23 cellular contexts compared by ENCODE assay signal in the genomic region with DNA sequence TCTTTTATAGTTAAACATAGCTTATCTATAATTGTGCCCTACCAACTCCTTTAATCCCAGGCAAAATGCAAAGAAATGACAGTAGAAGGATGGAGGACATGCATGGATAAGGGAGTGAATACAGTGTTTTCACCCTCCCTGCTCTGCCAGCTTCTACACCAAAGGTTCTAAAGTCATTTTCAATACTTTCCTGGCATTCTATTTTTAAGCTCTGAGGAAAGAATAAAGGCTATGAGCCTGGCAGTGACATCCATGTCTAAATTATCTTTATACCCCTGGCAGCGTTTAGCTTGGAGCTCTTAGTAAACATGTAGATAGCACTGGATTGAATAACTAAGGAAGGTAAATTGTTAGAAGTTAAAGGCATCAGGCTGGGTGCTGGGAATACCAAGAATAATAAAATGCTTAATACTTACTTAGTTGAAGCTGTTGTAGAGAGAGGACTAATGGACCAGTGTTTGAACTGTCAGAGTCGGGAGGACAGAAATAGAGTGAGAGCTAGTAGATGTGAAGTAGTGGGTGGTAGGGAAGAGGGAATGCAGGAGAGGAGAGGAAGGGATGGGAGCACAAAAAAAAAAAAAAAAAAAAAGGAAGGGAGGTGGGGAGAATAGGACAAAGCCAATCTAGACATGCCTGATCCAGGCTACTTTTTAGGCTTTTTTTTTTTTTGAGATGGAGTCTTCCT.
"Had no signal": no experiment of that assay in that cellular context is flagged by ENCODE, and none has a peak within 500 bp of the region (broad histone marks: within the 10 kb centered on the region; RNA-seq: fewer than 3 reads in every experiment).

No MANE protein-coding gene starts in this region.

- H3K27me3 ChIP-seq: MG63, SJCRH30 had no signal

- H3K36me3 ChIP-seq: MG63, SJCRH30 had no signal

- H3K4me3 ChIP-seq: MG63, SJCRH30 had no signal

- H3K9me3 ChIP-seq: MG63 had no signal

- H3K27ac ChIP-seq: SJCRH30 had no signal

- ATAC-seq: HepG2, SK-N-SH treated with all-trans-retinoic acid at 6 μM for 48 hours had no signal

- DNase-seq: IMR-90, Karpas-422, KG1, MG63, NCI-H1092, NCI-H1105 treated with DMSO at 0.1 percent for 48 hours, NCI-H1417 treated with DMSO at 0.1 percent for 48 hours, NCI-H146, NCI-H1694 treated with DMSO at 0.1 percent for 48 hours, NCI-H1930, NCI-H2081 treated with DMSO at 0.1 percent for 48 hours, NCI-H2171, NCI-H226, NCI-H446, NCI-H510A, NCI-H524 treated with DMSO at 0.1 percent for 48 hours, NCI-H69, NCI-H774, RPMI8226, SHP77 treated with DMSO at 0.1 percent for 48 hours, SJCRH30 had no signal

- H3K4me1 ChIP-seq: SJCRH30 had no signal
